Comparison of ENCODE assay signal across 8 cellular contexts in the genomic region with DNA sequence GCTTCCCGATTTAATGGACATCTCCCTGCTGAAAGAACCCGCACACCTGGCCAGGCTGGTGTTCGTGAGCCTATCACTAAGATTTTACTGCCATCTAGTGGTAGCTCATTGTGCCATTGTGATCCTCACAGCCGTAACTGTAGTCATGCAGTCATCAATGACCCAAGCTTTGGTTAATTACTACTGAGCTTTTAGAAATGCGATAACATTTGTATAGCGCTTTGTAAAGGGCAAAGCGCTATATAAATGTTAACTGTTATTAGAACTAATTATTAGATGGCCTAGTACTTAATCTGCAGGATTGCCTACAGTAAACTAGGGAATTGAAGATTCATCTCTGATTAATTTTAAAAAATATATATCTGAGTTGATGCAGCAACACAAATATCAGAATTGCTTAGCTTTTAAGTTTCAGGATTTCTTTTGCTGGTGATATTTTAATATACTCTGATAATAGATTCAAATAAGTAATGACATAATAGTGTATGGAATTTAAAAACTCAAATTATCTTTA.
DNase-seq lines count a peak whose midpoint lies in the region; ATAC-seq and TF ChIP-seq lines count a peak whose summit lies in the region.

No MANE protein-coding gene starts in this region.

- peak; percentile 95 for TF ChIP-seq CTCF in OCI-LY7 (conservative IDR thresholded peaks at IDR 0.05; ENCODE audit: low read length)
- peak; percentile 80 for TF ChIP-seq CTCF in fibroblast of the aortic adventitia (IDR thresholded peaks at IDR 0.05; ENCODE audit: insufficient read depth, low read length)
- peak in 1 of 3 donors; percentile 16 for TF ChIP-seq CTCF in omental fat pad (IDR thresholded peaks at IDR 0.05)
- peak; percentile 62 to 80 (median 72) for TF ChIP-seq CTCF in upper lobe of left lung (IDR thresholded peaks at IDR 0.05)

- TF ChIP-seq RAD21 in Ishikawa (IDR thresholded peaks at IDR 0.05; ENCODE audit: low read depth), result peak; percentile 90

- no peaks in the 10 kb centered on the region for H3K4me1 ChIP-seq in OCI-LY7 (ENCODE audit: insufficient read depth, low read length, poor library complexity, severe bottlenecking)
- H3K4me1 ChIP-seq in upper lobe of left lung, result peaks cover 0 to 6% (median 2%) of the 10 kb centered on the region in 4 donors

- no peak for TF ChIP-seq EP300 in Ishikawa (IDR thresholded peaks at IDR 0.05; ENCODE audit: borderline replicate concordance)
- no peak for TF ChIP-seq EP300 in upper lobe of left lung (IDR thresholded peaks at IDR 0.05)

- H4K20me1 ChIP-seq in OCI-LY7 (ENCODE audit: insufficient read depth, low read length), result no peaks in the 10 kb centered on the region

- no peak overlapping the region for H2AFZ ChIP-seq in OCI-LY7 (ENCODE audit: low read length)

- H3K4me3 ChIP-seq in OCI-LY7 (ENCODE audit: low read depth, low read length, poor library complexity, severe bottlenecking) (no peak overlapping the region), fibroblast of the aortic adventitia (ENCODE audit: low read depth, low read length) (no peak overlapping the region), upper lobe of left lung (no peak overlapping the region)

- H3K9me2 ChIP-seq in OCI-LY7 (ENCODE audit: insufficient read depth, low read length), result no peaks in the 10 kb centered on the region

- DNase-seq in EL (peak; percentile 68), OCI-LY7 (ENCODE audit: low spot score) (peak; percentile 84), fibroblast of the aortic adventitia (ENCODE audit: low read depth) (peak; percentile 76), omental fat pad (ENCODE audit: low spot score) (no peak), upper lobe of left lung (peak in 1 of 2 donors; percentile 53)
- peak; percentile 36 to 53 for DNase-seq in activated T-cell treated with anti-CD3 and anti-CD28 coated beads, Interleukin-2, amount 50 U/mL, for 48 hours

- no peaks in the 10 kb centered on the region for H3K79me2 ChIP-seq in OCI-LY7 (ENCODE audit: insufficient read depth, low read depth, low read length)

- TF ChIP-seq POLR2A in upper lobe of left lung (IDR thresholded peaks at IDR 0.05), result no peak

- BruUV-seq in OCI-LY7 (replicated peaks; lab: Mats Ljungman, UMichigan), result no TSS peak

- no peak overlapping the region for H3K27ac ChIP-seq in OCI-LY7 (ENCODE audit: low read depth, low read length, poor library complexity, severe bottlenecking)
- no peak overlapping the region for H3K27ac ChIP-seq in upper lobe of left lung

- ATAC-seq in GM21737 (IDR thresholded peaks at IDR 0.05; ENCODE audit: unreplicated experiment) (peak; percentile 99), omental fat pad (ENCODE audit: low FRiP score) (peak; percentile 88), upper lobe of left lung (ENCODE audit: low FRiP score in 2 of 2) (peak; percentile 67 to 92)

- no peak overlapping the region for H3K4me2 ChIP-seq in OCI-LY7 (ENCODE audit: low read length)

- WGBS in upper lobe of left lung, 2 donors, result 9 to 17% methylated on average over 7 of the region's 7 CpGs

- H3K36me3 ChIP-seq in OCI-LY7 (ENCODE audit: insufficient read depth, low read length), result no peaks in the 10 kb centered on the region
- H3K36me3 ChIP-seq in upper lobe of left lung, result peaks cover 0 to 6% (median 0%) of the 10 kb centered on the region in 4 donors

- POLR2A ChIA-PET in OCI-LY7 (lab: Charles Lee), result interaction anchor here (0.5 to 1.5 kb wide), 6 partner anchors 10 to 1396 kb away, joined by 3 to 4 read pairs (median 3); no protein-coding TSS in a partner anchor

- no peaks in the 10 kb centered on the region for H3K27me3 ChIP-seq in upper lobe of left lung

- intact Hi-C loops in OCI-LY7 (cut with micrococcal nuclease; ENCODE audit: unreplicated experiment), result loop anchor here (1.0 to 10.0 kb wide), 5 partner anchors 171 to 1015 kb away; no protein-coding TSS in a partner anchor

- CTCF ChIA-PET in OCI-LY7 (lab: Charles Lee; ENCODE audit: unreplicated experiment), result interaction anchor here (0.5 to 1.1 kb wide), 3 partner anchors 170 to 879 kb away, joined by 3 to 4 read pairs (median 3); no protein-coding TSS in a partner anchor

- H3K9me3 ChIP-seq in OCI-LY7 (ENCODE audit: low read length) (no peaks in the 10 kb centered on the region), upper lobe of left lung (no peaks in the 10 kb centered on the region)

TF ChIP-seq in Ishikawa, 13 proteins besides CTCF, POLR2A, EP300 and RAD21:
- TF ChIP-seq TAF1 (IDR thresholded peaks at IDR 0.05; ENCODE audit: low read depth) (no peak), EGR1 (IDR thresholded peaks at IDR 0.05) (no peak), CEBPB (IDR thresholded peaks at IDR 0.05) (no peak), ZBTB7A (IDR thresholded peaks at IDR 0.05; ENCODE audit: low read depth) (no peak), TEAD4 (IDR thresholded peaks at IDR 0.05) (no peak), NFIC (IDR thresholded peaks at IDR 0.05) (no peak), CREB1 (IDR thresholded peaks at IDR 0.05; ENCODE audit: low read depth) (no peak), YY1 (IDR thresholded peaks at IDR 0.05; ENCODE audit: low read depth) (no peak)
- TF ChIP-seq, protein P1, sequence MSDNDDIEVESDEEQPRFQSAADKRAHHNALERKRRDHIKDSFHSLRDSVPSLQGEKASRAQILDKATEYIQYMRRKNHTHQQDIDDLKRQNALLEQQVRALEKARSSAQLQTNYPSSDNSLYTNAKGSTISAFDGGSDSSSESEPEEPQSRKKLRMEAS (IDR thresholded peaks at IDR 0.05), result no peak
